In the genomic region with DNA sequence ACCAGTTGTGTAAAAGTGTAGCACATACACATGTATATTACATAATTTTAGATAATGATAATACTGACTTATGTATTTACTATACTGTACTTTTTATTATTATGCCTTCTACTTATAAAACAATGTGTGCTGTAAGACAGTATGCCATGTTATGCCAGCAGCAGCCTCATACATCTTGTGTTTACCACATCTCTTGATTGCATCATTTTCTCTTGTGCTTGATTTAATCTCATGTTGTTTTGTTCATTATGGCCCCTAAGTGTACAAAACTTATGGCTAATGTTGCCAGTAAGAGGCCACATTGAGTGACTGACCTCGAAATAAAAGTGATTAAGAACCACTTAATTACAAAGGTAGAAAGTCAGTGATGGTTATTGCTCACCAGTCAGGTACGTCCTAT, we compare ENCODE assay signal across 29 cellular contexts.
"Had no signal": no experiment of that assay in that cellular context is flagged by ENCODE, and none has a peak within 500 bp of the region (broad histone marks: within the 10 kb centered on the region; RNA-seq: fewer than 3 reads in every experiment).

No MANE protein-coding gene starts in this region.

- H3K4me1 ChIP-seq: adrenal gland, ascending aorta, heart right ventricle, lower lobe of right lung, parathyroid adenoma, psoas muscle, right atrium auricular region, spleen, tibial artery, upper lobe of right lung had no signal

- H3K9me3 ChIP-seq: adrenal gland, ascending aorta, heart right ventricle, lower lobe of right lung, psoas muscle, right atrium auricular region, spleen, suprapubic skin, tibial artery, upper lobe of right lung had no signal

- H3K27ac ChIP-seq: adrenal gland, ascending aorta, coronary artery, heart right ventricle, lower lobe of right lung, neural progenitor cell, parathyroid adenoma, psoas muscle, right atrium auricular region, spleen, suprapubic skin, tibial artery, upper lobe of right lung had no signal

- H3K9ac ChIP-seq: neural progenitor cell, parathyroid adenoma had no signal

- ATAC-seq: effector memory CD8-positive, alpha-beta T cell; heart right ventricle; left lobe of liver; lower lobe of right lung; natural killer cell; psoas muscle; upper lobe of right lung had no signal

- H3K4me2 ChIP-seq: neural progenitor cell had no signal

- H3K27me3 ChIP-seq: adrenal gland, ascending aorta, heart right ventricle, neural progenitor cell, right atrium auricular region, spleen, suprapubic skin, tibial artery, upper lobe of right lung had no signal

- DNase-seq: activated CD4-positive, alpha-beta memory T cell treated with anti-CD3 and anti-CD28 coated beads for 36 hours; activated CD4-positive, alpha-beta T cell treated with anti-CD3 and anti-CD28 coated beads, Interleukin-2, amount 10 ng/mL, durations not matched to agents 24 days and 14 days; activated CD4-positive, CD25-positive, alpha-beta regulatory T cell treated with anti-CD3 and anti-CD28 coated beads, Interleukin-2, amount 50 U/mL, for 72 hours; activated CD8-positive, alpha-beta memory T cell treated with anti-CD3 and anti-CD28 coated beads, Interleukin-2, amount 50 U/mL, for 4 hours; activated effector memory CD4-positive, alpha-beta T cell treated with anti-CD3 and anti-CD28 coated beads, Interleukin-2, amount 50 U/mL, for 16 hours; activated naive CD4-positive, alpha-beta T cell treated with anti-CD3 and anti-CD28 coated beads for 36 hours; activated naive CD8-positive, alpha-beta T cell treated with anti-CD3 and anti-CD28 coated beads for 36 hours; activated T-cell treated with anti-CD3 and anti-CD28 coated beads, Interleukin-2, amount 50 U/mL, for 1 hour; adrenal gland; effector memory CD8-positive, alpha-beta T cell; erythroblast; heart right ventricle; kidney glomerular epithelial cell; lower lobe of right lung; mesendoderm; natural killer cell; occipital lobe; psoas muscle; spleen; stimulated activated naive CD4-positive, alpha-beta T cell; tibial artery; upper lobe of right lung had no signal

- H3K79me2 ChIP-seq: parathyroid adenoma had no signal

- H3K36me3 ChIP-seq: adrenal gland, ascending aorta, heart right ventricle, lower lobe of right lung, neural progenitor cell, right atrium auricular region, spleen, suprapubic skin, tibial artery, upper lobe of right lung had no signal

- H2AFZ ChIP-seq: neural progenitor cell, parathyroid adenoma had no signal

- H3K4me3 ChIP-seq: adrenal gland, ascending aorta, coronary artery, heart right ventricle, lower lobe of right lung, neural progenitor cell, psoas muscle, right atrium auricular region, spleen, suprapubic skin, tibial artery, upper lobe of right lung had no signal
